In the genomic region with DNA sequence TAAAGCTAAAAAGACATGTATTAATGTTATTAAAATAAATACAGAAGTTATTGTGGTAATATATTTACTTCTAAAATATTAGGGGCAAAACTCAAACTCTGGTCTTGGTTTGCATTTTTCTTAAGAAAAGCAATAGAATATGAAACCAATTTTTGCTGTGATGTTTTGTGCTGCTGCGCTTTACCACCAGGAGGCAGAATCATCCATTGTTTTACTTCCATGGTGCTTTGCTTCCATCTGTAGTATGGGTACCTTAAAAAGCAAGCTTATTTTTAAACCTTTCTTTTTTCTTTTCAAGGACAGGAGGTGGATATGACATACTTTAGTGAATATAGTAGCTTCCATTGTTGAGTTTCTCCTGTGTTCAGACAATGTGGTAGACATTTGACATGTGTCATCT, we compare ENCODE assay signal across 1 cellular context.
TF ChIP-seq lines count a peak whose summit lies in the region.

No MANE protein-coding gene starts in this region.

TF ChIP-seq in H1, 55 proteins besides CTCF, POLR2A, EP300 and RAD21 (continued from another document):
- TF ChIP-seq GTF2F1 (IDR thresholded peaks at IDR 0.05; ENCODE audit: borderline replicate concordance, low read depth, low read length), result no peak
- TF ChIP-seq KDM4A (IDR thresholded peaks at IDR 0.05; ENCODE audit: low read depth, low read length, severe bottlenecking), result no peak
